ENCODE assay signal across 23 cellular contexts in genomic region chr4:1099270-1099669, GRCh38. TPM values are rescaled to one million over a fixed set of nuclear protein-coding genes. Genes with fewer than 3 reads are reported as not detected.
"Had no signal": no experiment of that assay in that cellular context is flagged by ENCODE, and none has a peak within 500 bp of the region (broad histone marks: within the 10 kb centered on the region; RNA-seq: fewer than 3 reads in every experiment).

No MANE protein-coding gene starts in this region.

- H3K4me1 ChIP-seq: esophagus squamous epithelium, gastroesophageal sphincter, left ventricle myocardium inferior, lower lobe of right lung, psoas muscle, right lobe of liver, tibial artery, upper lobe of left lung had no signal

- H3K4me3 Mint-ChIP-seq: immature natural killer cell; memory B cell; natural killer cell treated with Interleukin-12 subunit alpha and Interleukin-12 subunit beta and Interleukin-15 and Interleukin-18, amount 100 ng/mL, for 72 hours; stimulated activated effector memory CD8-positive, alpha-beta T cell treated with anti-CD3 and anti-CD28 coated beads, Interleukin-12 subunit alpha, Interleukin-12 subunit beta, amount 100 ng/mL, for 72 hours; stimulated activated naive CD8-positive, alpha-beta T cell treated with anti-CD3 and anti-CD28 coated beads, Interleukin-15, Interleukin-2, amounts not matched to agents 100 ng/mL and 50 ng/mL, for 24 hours had no signal

- H3K27me3 Mint-ChIP-seq: stimulated activated naive CD8-positive, alpha-beta T cell treated with anti-CD3 and anti-CD28 coated beads, Interleukin-15, Interleukin-2, amounts not matched to agents 100 ng/mL and 50 ng/mL, for 24 hours had no signal

- H3K4me1 Mint-ChIP-seq: immature natural killer cell; memory B cell; stimulated activated effector memory CD8-positive, alpha-beta T cell treated with anti-CD3 and anti-CD28 coated beads, Interleukin-12 subunit alpha, Interleukin-12 subunit beta, amount 100 ng/mL, for 72 hours had no signal

- H3K27ac ChIP-seq: esophagus squamous epithelium, gastroesophageal sphincter, left ventricle myocardium inferior, lower lobe of right lung, psoas muscle, right lobe of liver, tibial artery, upper lobe of left lung had no signal

- H3K27me3 ChIP-seq: esophagus squamous epithelium, right lobe of liver, upper lobe of left lung had no signal

- H3K9me3 Mint-ChIP-seq: immature natural killer cell; memory B cell; natural killer cell treated with Interleukin-12 subunit alpha and Interleukin-12 subunit beta and Interleukin-15 and Interleukin-18, amount 100 ng/mL, for 72 hours; stimulated activated effector memory CD8-positive, alpha-beta T cell treated with anti-CD3 and anti-CD28 coated beads, Interleukin-12 subunit alpha, Interleukin-12 subunit beta, amount 100 ng/mL, for 72 hours; stimulated activated naive CD8-positive, alpha-beta T cell treated with anti-CD3 and anti-CD28 coated beads, Interleukin-15, Interleukin-2, amounts not matched to agents 100 ng/mL and 50 ng/mL, for 24 hours had no signal

- ATAC-seq: gastroesophageal sphincter; left cardiac atrium; lower lobe of right lung; natural killer cell treated with Interleukin-12 subunit alpha and Interleukin-12 subunit beta and Interleukin-15 and Interleukin-18, amount 100 ng/mL, for 72 hours; psoas muscle; right lobe of liver; stimulated activated effector memory CD8-positive, alpha-beta T cell treated with anti-CD3 and anti-CD28 coated beads, Interleukin-12 subunit alpha, Interleukin-12 subunit beta, amount 100 ng/mL, for 72 hours had no signal

- H3K4me3 ChIP-seq: esophagus squamous epithelium, gastroesophageal sphincter, left ventricle myocardium inferior, lower lobe of right lung, psoas muscle, right lobe of liver, tibial artery, upper lobe of left lung had no signal

- H3K36me3 Mint-ChIP-seq: immature natural killer cell; memory B cell; natural killer cell treated with Interleukin-12 subunit alpha and Interleukin-12 subunit beta and Interleukin-15 and Interleukin-18, amount 100 ng/mL, for 72 hours; stimulated activated effector memory CD8-positive, alpha-beta T cell treated with anti-CD3 and anti-CD28 coated beads, Interleukin-12 subunit alpha, Interleukin-12 subunit beta, amount 100 ng/mL, for 72 hours had no signal

- DNase-seq: dermis blood vessel endothelial cell; esophagus squamous epithelium; foreskin fibroblast; glutamatergic neuron; immature natural killer cell; kidney; left cardiac atrium; left ventricle myocardium inferior; lower lobe of right lung; midbrain; occipital lobe; psoas muscle; stimulated activated CD4-positive, alpha-beta T cell treated with anti-CD3 and anti-CD28 coated beads, Interleukin-4, amount 100 ng/mL, for 1 hour; stimulated activated CD8-positive, alpha-beta memory T cell treated with anti-CD3 and anti-CD28 coated beads, Interleukin-4, amount 100 ng/mL, for 48 hours; upper lobe of left lung had no signal

- FAIRE-seq: colon, kidney had no signal

- H3K36me3 ChIP-seq: esophagus squamous epithelium, gastroesophageal sphincter, left ventricle myocardium inferior, lower lobe of right lung, right lobe of liver, tibial artery, upper lobe of left lung had no signal

- H3K9me3 ChIP-seq: esophagus squamous epithelium, gastroesophageal sphincter, left ventricle myocardium inferior, lower lobe of right lung, psoas muscle, right lobe of liver, tibial artery, upper lobe of left lung had no signal

- H3K27ac Mint-ChIP-seq: immature natural killer cell; memory B cell; natural killer cell treated with Interleukin-12 subunit alpha and Interleukin-12 subunit beta and Interleukin-15 and Interleukin-18, amount 100 ng/mL, for 72 hours; stimulated activated effector memory CD8-positive, alpha-beta T cell treated with anti-CD3 and anti-CD28 coated beads, Interleukin-12 subunit alpha, Interleukin-12 subunit beta, amount 100 ng/mL, for 72 hours; stimulated activated naive CD8-positive, alpha-beta T cell treated with anti-CD3 and anti-CD28 coated beads, Interleukin-15, Interleukin-2, amounts not matched to agents 100 ng/mL and 50 ng/mL, for 24 hours had no signal

RNA-seq across cellular contexts. Expression of gene RNF212, which starts 14.1 kb away (rescaled TPM):
- total RNA-seq: left ventricle myocardium inferior had no signal
